In genomic region chrX:63959975-63960374, GRCh38 we compare ENCODE assay signal across 29 cellular contexts.
"Had no signal": no experiment of that assay in that cellular context is flagged by ENCODE, and none has a peak within 500 bp of the region (broad histone marks: within the 10 kb centered on the region; RNA-seq: fewer than 3 reads in every experiment).

No MANE protein-coding gene starts in this region.

- H3K4me3 Mint-ChIP-seq: activated CD4-positive, alpha-beta T cell treated with anti-CD3 and anti-CD28 coated beads, Interleukin-2, amount 10 ng/mL, durations not matched to agents 24 days and 14 days; activated CD8-positive, alpha-beta memory T cell treated with anti-CD3 and anti-CD28 coated beads, Interleukin-2, amount 10 ng/mL, durations not matched to agents 7 days and 5 days; activated naive CD8-positive, alpha-beta T cell treated with anti-CD3 and anti-CD28 coated beads, Interleukin-2, amount 50 U/mL, for 24 hours; activated T-cell treated with anti-CD3 and anti-CD28 coated beads, Interleukin-2, amount 50 U/mL, for 24 hours; brain had no signal

- H3K9me3 Mint-ChIP-seq: activated naive CD8-positive, alpha-beta T cell treated with anti-CD3 and anti-CD28 coated beads, Interleukin-2, amount 50 U/mL, for 24 hours had no signal

- H3K9me2 ChIP-seq: SK-N-SH had no signal

- H3K9me3 ChIP-seq: ascending aorta, Peyer's patch, SJCRH30, SK-N-SH had no signal

- H3K36me3 Mint-ChIP-seq: activated CD8-positive, alpha-beta memory T cell treated with anti-CD3 and anti-CD28 coated beads, Interleukin-2, amount 10 ng/mL, durations not matched to agents 7 days and 5 days; brain had no signal

- ATAC-seq: activated CD8-positive, alpha-beta memory T cell treated with anti-CD3 and anti-CD28 coated beads, Interleukin-2, amount 10 ng/mL, durations not matched to agents 7 days and 5 days; activated naive CD4-positive, alpha-beta T cell treated with anti-CD3 and anti-CD28 coated beads, Interleukin-2, amount 50 U/mL, for 72 hours; activated naive CD8-positive, alpha-beta T cell treated with anti-CD3 and anti-CD28 coated beads, Interleukin-2, amount 50 U/mL, for 24 hours had no signal

- H3K27ac ChIP-seq: ascending aorta, Peyer's patch, RWPE1, SJCRH30, WERI-Rb-1 had no signal

- H3K27ac Mint-ChIP-seq: activated CD4-positive, alpha-beta T cell treated with anti-CD3 and anti-CD28 coated beads, Interleukin-2, amount 10 ng/mL, durations not matched to agents 24 days and 14 days; activated CD8-positive, alpha-beta memory T cell treated with anti-CD3 and anti-CD28 coated beads, Interleukin-2, amount 10 ng/mL, durations not matched to agents 7 days and 5 days; activated naive CD4-positive, alpha-beta T cell treated with anti-CD3 and anti-CD28 coated beads, Interleukin-2, amount 50 U/mL, for 72 hours; activated naive CD8-positive, alpha-beta T cell treated with anti-CD3 and anti-CD28 coated beads, Interleukin-2, amount 50 U/mL, for 24 hours; activated T-cell treated with anti-CD3 and anti-CD28 coated beads, Interleukin-2, amount 50 U/mL, for 24 hours; brain had no signal

- H3K4me1 Mint-ChIP-seq: activated CD4-positive, alpha-beta T cell treated with anti-CD3 and anti-CD28 coated beads, Interleukin-2, amount 10 ng/mL, durations not matched to agents 24 days and 14 days; activated CD8-positive, alpha-beta memory T cell treated with anti-CD3 and anti-CD28 coated beads, Interleukin-2, amount 10 ng/mL, durations not matched to agents 7 days and 5 days; activated naive CD8-positive, alpha-beta T cell treated with anti-CD3 and anti-CD28 coated beads, Interleukin-2, amount 50 U/mL, for 24 hours; brain had no signal

- H3K4me3 ChIP-seq: ascending aorta, Peyer's patch, SJCRH30 had no signal

- H3K4me2 ChIP-seq: SK-N-SH had no signal

- H3K27me3 Mint-ChIP-seq: activated CD4-positive, alpha-beta T cell treated with anti-CD3 and anti-CD28 coated beads, Interleukin-2, amount 10 ng/mL, durations not matched to agents 24 days and 14 days; activated CD8-positive, alpha-beta memory T cell treated with anti-CD3 and anti-CD28 coated beads, Interleukin-2, amount 10 ng/mL, durations not matched to agents 7 days and 5 days; activated naive CD8-positive, alpha-beta T cell treated with anti-CD3 and anti-CD28 coated beads, Interleukin-2, amount 50 U/mL, for 24 hours; brain had no signal

- DNase-seq: activated CD4-positive, alpha-beta T cell treated with anti-CD3 and anti-CD28 coated beads, Interleukin-2, amount 10 ng/mL, durations not matched to agents 24 days and 14 days; activated CD4-positive, alpha-beta T cell treated with anti-CD3 and anti-CD28 coated beads, Interleukin-2, amount 50 U/mL, for 48 hours; activated CD4-positive, CD25-positive, alpha-beta regulatory T cell treated with anti-CD3 and anti-CD28 coated beads, Interleukin-2, amount 50 U/mL, for 72 hours; activated CD8-positive, alpha-beta memory T cell treated with anti-CD3 and anti-CD28 coated beads, Interleukin-2, amount 10 ng/mL, durations not matched to agents 7 days and 5 days; activated effector memory CD4-positive, alpha-beta T cell treated with anti-CD3 and anti-CD28 coated beads, Interleukin-2, amount 50 U/mL, for 16 hours; activated naive CD4-positive, alpha-beta T cell treated with Interleukin-2 at 50 U/mL for 16 hours; activated naive CD8-positive, alpha-beta T cell treated with anti-CD3 and anti-CD28 coated beads, Interleukin-2, amount 50 U/mL, for 24 hours; activated T-cell treated with anti-CD3 and anti-CD28 coated beads, Interleukin-2, amount 50 U/mL, for 24 hours; amniotic stem cell; NCI-H1048; NCI-H1417; NCI-H1694; NCI-H2029; NCI-H2107; NCI-H2171 treated with DMSO at 0.1 percent for 48 hours; NCI-H226; NCI-H526; NCI-H774; OCI-M1; Peyer's patch; Right ventricle myocardium superior; SJCRH30; SK-N-SH; T-helper 1 cell; WERI-Rb-1 had no signal

- H3K9ac ChIP-seq: SK-N-SH had no signal

- H3K4me1 ChIP-seq: ascending aorta, Peyer's patch, SJCRH30 had no signal

- H3K27me3 ChIP-seq: ascending aorta, Peyer's patch, SJCRH30 had no signal

- H3K36me3 ChIP-seq: ascending aorta, Peyer's patch, SJCRH30, WERI-Rb-1 had no signal
